Comparison of ENCODE assay signal across 16 cellular contexts in genomic region chr11:36403661-36404060, GRCh38.
A peak's percentile ranks its signal among the peaks of the same experiment; 100 is the strongest.
DNase-seq lines count a peak whose midpoint lies in the region; TF ChIP-seq lines count a peak whose summit lies in the region.
"Had no signal": no experiment of that assay in that cellular context is flagged by ENCODE, and none has a peak within 500 bp of the region (broad histone marks: within the 10 kb centered on the region; RNA-seq: fewer than 3 reads in every experiment).

No MANE protein-coding gene starts in this region.

- H3K4me1 Mint-ChIP-seq in CD4-positive, alpha-beta memory T cell, result peaks cover 22 to 79% (median 45%) of the 10 kb centered on the region in 4 donors

- H3K27ac ChIP-seq in CD4-positive, alpha-beta memory T cell (ENCODE audit: low read depth, low read length), result no peak overlapping the region
- no peak overlapping the region for H3K27ac ChIP-seq in fibroblast of lung (ENCODE audit: insufficient read depth, low read length)
- no peak overlapping the region for H3K27ac ChIP-seq in osteoblast (ENCODE audit: low read depth, low read length)

- H3K9ac ChIP-seq in fibroblast of lung (ENCODE audit: insufficient read depth, low read length), result no peak overlapping the region

- H2AFZ ChIP-seq in fibroblast of lung (ENCODE audit: low read length) (no peak overlapping the region), osteoblast (ENCODE audit: low read length) (no peak overlapping the region)

- H3K4me3 Mint-ChIP-seq in CD4-positive, alpha-beta memory T cell, result no peak overlapping the region
- H3K4me3 Mint-ChIP-seq: B cell; CD4-positive, alpha-beta T cell had no signal

- no peak for TF ChIP-seq CTCF in fibroblast of lung (conservative IDR thresholded peaks at IDR 0.05 in 1 of 2, IDR thresholded peaks at IDR 0.05 in 1 of 2; ENCODE audit: low read depth in 1 of 2, low read length in 2 of 2)
- no peak for TF ChIP-seq CTCF in osteoblast (IDR thresholded peaks at IDR 0.05; ENCODE audit: extremely low read depth, low read depth, low read length)

- H3K36me3 Mint-ChIP-seq in CD4-positive, alpha-beta memory T cell, result peaks cover 34 to 67% of the 10 kb centered on the region in 2 donors

- no peaks in the 10 kb centered on the region for H3K27me3 Mint-ChIP-seq in CD4-positive, alpha-beta memory T cell
- H3K27me3 Mint-ChIP-seq: B cell; CD4-positive, alpha-beta T cell had no signal

- H3K4me2 ChIP-seq in fibroblast of lung (ENCODE audit: extremely low read depth, insufficient read depth, low read length), result no peak overlapping the region
- H3K4me2 ChIP-seq in osteoblast (ENCODE audit: insufficient read depth, low read length), result no peak overlapping the region

- H4K20me1 ChIP-seq in fibroblast of lung (ENCODE audit: control insufficient read depth, extremely low read depth, insufficient read depth, low read length), result no peaks in the 10 kb centered on the region
- no peaks in the 10 kb centered on the region for H4K20me1 ChIP-seq in osteoblast (ENCODE audit: insufficient read depth, low read length)

- no peaks in the 10 kb centered on the region for H3K27me3 ChIP-seq in CD4-positive, alpha-beta memory T cell (ENCODE audit: insufficient read depth, low read length)
- H3K27me3 ChIP-seq in fibroblast of lung (ENCODE audit: control insufficient read depth, insufficient read depth, low read length) (peaks cover under 1% of the 10 kb centered on the region), osteoblast (ENCODE audit: insufficient read depth, low read length) (no peaks in the 10 kb centered on the region)
- H3K27me3 ChIP-seq: Peyer's patch had no signal

- no peaks in the 10 kb centered on the region for H3K9me3 Mint-ChIP-seq in CD4-positive, alpha-beta memory T cell
- H3K9me3 Mint-ChIP-seq: CD4-positive, alpha-beta T cell had no signal

- intact Hi-C loops in CD4-positive, alpha-beta memory T cell (cut with micrococcal nuclease), result loop anchor here (10.0 kb wide), 1 partner anchor 49 kb away; no protein-coding TSS in a partner anchor
- intact Hi-C loops in posterior vena cava (cut with DNase I), result no loop called here

- H3K36me3 ChIP-seq in CD4-positive, alpha-beta memory T cell (ENCODE audit: insufficient read depth, low read length), result peaks cover 16% of the 10 kb centered on the region
- H3K36me3 ChIP-seq in fibroblast of lung (ENCODE audit: control insufficient read depth, insufficient read depth, low read length) (no peaks in the 10 kb centered on the region), osteoblast (ENCODE audit: insufficient read depth, low read length) (peaks cover 7% of the 10 kb centered on the region)

- H3K4me3 ChIP-seq in CD4-positive, alpha-beta memory T cell (ENCODE audit: low read length in 2 of 2), result no peak overlapping the region
- H3K4me3 ChIP-seq in fibroblast of lung (replicated peaks in 1 of 4; ENCODE audit: control extremely low read depth in 1 of 4, insufficient read depth in 1 of 4, low read depth in 3 of 4, low read length in 4 of 4) (no peak overlapping the region), osteoblast (ENCODE audit: insufficient read depth, low read length) (no peak overlapping the region)
- H3K4me3 ChIP-seq: Peyer's patch had no signal

- CTCF ChIA-PET in CD4-positive, alpha-beta memory T cell (lab: Charles Lee; ENCODE audit: partially characterized antibody), result no interaction called here

- H3K79me2 ChIP-seq in fibroblast of lung (ENCODE audit: control insufficient read depth, insufficient read depth, low read length) (no peaks in the 10 kb centered on the region), osteoblast (ENCODE audit: insufficient read depth, low read length) (no peaks in the 10 kb centered on the region)

- peak overlapping the region in 4 of 7 donors; percentile 3 to 85 (median 51) for H3K27ac Mint-ChIP-seq in CD4-positive, alpha-beta memory T cell
- H3K27ac Mint-ChIP-seq: B cell; CD4-positive, alpha-beta T cell had no signal

- no peaks in the 10 kb centered on the region for H3K9me3 ChIP-seq in CD4-positive, alpha-beta memory T cell (ENCODE audit: control insufficient read depth in 1 of 2, low read length in 2 of 2)
- H3K9me3 ChIP-seq in fibroblast of lung (ENCODE audit: control insufficient read depth, insufficient read depth, low read depth, low read length) (no peaks in the 10 kb centered on the region), osteoblast (ENCODE audit: low read depth, low read length) (no peaks in the 10 kb centered on the region)
- H3K9me3 ChIP-seq: Peyer's patch had no signal

- no peak for DNase-seq in CD4-positive, alpha-beta memory T cell
- peak; percentile 58 for DNase-seq in DMS53 treated with DMSO at 0.1 percent for 48 hours (lab: John Stamatoyannopoulos, UW; ENCODE audit: unreplicated experiment)
- peak; percentile 9 to 52 for DNase-seq in fibroblast of lung (ENCODE audit: low read depth in 2 of 2)
- peak; percentile 30 for DNase-seq in mucosa of gallbladder (ENCODE audit: low spot score)
- no peak for DNase-seq in posterior vena cava (ENCODE audit: low spot score)
- no peak for DNase-seq in osteoblast (ENCODE audit: insufficient read length, low spot score, missing footprints)
- DNase-seq in cortex of kidney (lab: John Stamatoyannopoulos, UW), result no peak
- DNase-seq: CD4-positive, alpha-beta T cell; EL; H7; Kasumi-1; NCI-H187 treated with DMSO at 0.1 percent for 48 hours; NCI-H774; SHP77 had no signal

- H3K4me1 ChIP-seq in CD4-positive, alpha-beta memory T cell (ENCODE audit: insufficient read depth, low read length), result peaks cover 41% of the 10 kb centered on the region
- H3K4me1 ChIP-seq in fibroblast of lung (ENCODE audit: control insufficient read depth, extremely low read depth, insufficient read depth, low read length), result no peaks in the 10 kb centered on the region
- H3K4me1 ChIP-seq in osteoblast (ENCODE audit: insufficient read depth, low read length), result no peaks in the 10 kb centered on the region

- POLR2A ChIA-PET in CD4-positive, alpha-beta memory T cell (lab: Charles Lee; ENCODE audit: partially characterized antibody), result interaction anchor here (0.7 to 1.4 kb wide), 2 partner anchors 16 to 43 kb away, joined by 3 to 6 read pairs; no protein-coding TSS in a partner anchor

Comparison
In these comparisons a context has a peak if more than half of its experiments do, and no peak if none do; other contexts are left out.
1. DNase-seq: peak in DMS53 treated with DMSO at 0.1 percent for 48 hours (single experiment), fibroblast of lung (2 of 2) and mucosa of gallbladder (single experiment); none in CD4-positive, alpha-beta memory T cell (0 of 5), posterior vena cava (single experiment), osteoblast (single experiment) and cortex of kidney (single experiment).